In genomic region chr5:96067902-96068614, GRCh38 we compare ENCODE assay signal across 8 cellular contexts.
A peak's percentile ranks its signal among the peaks of the same experiment; 100 is the strongest.
DNase-seq lines count a peak whose midpoint lies in the region; ATAC-seq and TF ChIP-seq lines count a peak whose summit lies in the region.

No MANE protein-coding gene starts in this region.

- POLR2A ChIA-PET in HEK293 (lab: Yijun Ruan, JAX): no interaction called here

- no peaks in the 10 kb centered on the region for H3K9me3 ChIP-seq in HEK293 (ENCODE audit: control insufficient read depth, insufficient read depth, low read depth, low read length)

- H3K27ac ChIP-seq in HEK293 (ENCODE audit: extremely low read depth, low read depth, low read length): no peak overlapping the region

- H3K4me3 Mint-ChIP-seq in activated T-cell treated with anti-CD3 and anti-CD28 coated beads, Interleukin-2, amount 50 U/mL, for 72 hours: peak overlapping the region; percentile 32 to 52

- no peaks in the 10 kb centered on the region for H3K36me3 ChIP-seq in HEK293 (ENCODE audit: control insufficient read depth in 2 of 2, insufficient read depth in 1 of 2, low read length in 2 of 2)

- TF ChIP-seq CTCF in HEK293 (tag by site-specific recombination; IDR thresholded peaks at IDR 0.05): no peak

- no peaks in the 10 kb centered on the region for H3K9me3 Mint-ChIP-seq in activated T-cell treated with anti-CD3 and anti-CD28 coated beads, Interleukin-2, amount 50 U/mL, for 72 hours

- no peaks in the 10 kb centered on the region for H3K27me3 Mint-ChIP-seq in activated T-cell treated with anti-CD3 and anti-CD28 coated beads, Interleukin-2, amount 50 U/mL, for 72 hours (ENCODE audit: low read depth)

- DNase-seq in AG08395 (ENCODE audit: low spot score): peak; percentile 82
- peak in 1 of 2 donors; percentile 15 for DNase-seq in activated T-cell treated with anti-CD3 and anti-CD28 coated beads, Interleukin-2, amount 50 U/mL, for 72 hours
- peak; percentile 98 for DNase-seq in kidney glomerular epithelial cell (lab: John Stamatoyannopoulos, UW)
- DNase-seq in NCI-H146 (lab: John Stamatoyannopoulos, UW): no peak
- DNase-seq in Kasumi-1 (lab: John Stamatoyannopoulos, UW): no peak
- no peak for DNase-seq in activated gamma-delta T cell (lab: John Stamatoyannopoulos, UW)

- no peaks in the 10 kb centered on the region for H3K36me3 Mint-ChIP-seq in activated T-cell treated with anti-CD3 and anti-CD28 coated beads, Interleukin-2, amount 50 U/mL, for 72 hours (ENCODE audit: insufficient read depth in 2 of 2)

- H3K4me1 ChIP-seq in HEK293 (ENCODE audit: control insufficient read depth, insufficient read depth, low read length): peaks cover 9% of the 10 kb centered on the region

- CTCF ChIA-PET in HEK293 (lab: Yijun Ruan, JAX): interaction anchor here (0.6 to 0.7 kb wide), 2 partner anchors 132 to 1076 kb away, joined by 3 to 5 read pairs; no protein-coding TSS in a partner anchor

- H3K27ac Mint-ChIP-seq in activated T-cell treated with anti-CD3 and anti-CD28 coated beads, Interleukin-2, amount 50 U/mL, for 72 hours: peak overlapping the region; percentile 32

- no peak overlapping the region for H3K4me3 ChIP-seq in HEK293 (ENCODE audit: low read depth, low read length)

- H3K4me1 Mint-ChIP-seq in activated T-cell treated with anti-CD3 and anti-CD28 coated beads, Interleukin-2, amount 50 U/mL, for 72 hours (ENCODE audit: low read depth): peaks cover 65% of the 10 kb centered on the region

- peak; percentile 60 to 69 for ATAC-seq in activated T-cell treated with anti-CD3 and anti-CD28 coated beads, Interleukin-2, amount 50 U/mL, for 72 hours (replicated peaks in 1 of 2)
- ATAC-seq in GM19452 (IDR thresholded peaks at IDR 0.05; ENCODE audit: unreplicated experiment): no peak

TF ChIP-seq in HEK293, 187 proteins besides CTCF, POLR2A, EP300 and RAD21 (continues in another document):
- no peak for TF ChIP-seq ZNF660 (tag by site-specific recombination; IDR thresholded peaks at IDR 0.05)
- no peak for TF ChIP-seq ZNF707 (tag by site-specific recombination; IDR thresholded peaks at IDR 0.05)
- no peak for TF ChIP-seq ZNF266 (tag by site-specific recombination; IDR thresholded peaks at IDR 0.05; ENCODE audit: low read depth)
- TF ChIP-seq SP2 (tag by site-specific recombination; IDR thresholded peaks at IDR 0.05): no peak
- TF ChIP-seq ZFP69B (tag by site-specific recombination; IDR thresholded peaks at IDR 0.05): no peak
- TF ChIP-seq ZNF335 (tag by site-specific recombination; conservative IDR thresholded peaks at IDR 0.05): peak; percentile 44; the same call in 1 of the 2 replicates
- no peak for TF ChIP-seq ZBTB6 (tag by site-specific recombination; IDR thresholded peaks at IDR 0.05)
- TF ChIP-seq ZNF777 (tag by site-specific recombination; IDR thresholded peaks at IDR 0.05; ENCODE audit: borderline replicate concordance): no peak
- peak; percentile 59; the same call in 1 of the 2 replicates for TF ChIP-seq ZNF362 (tag by site-specific recombination; IDR thresholded peaks at IDR 0.05)
- no peak for TF ChIP-seq ELK4 (IDR thresholded peaks at IDR 0.05; ENCODE audit: borderline replicate concordance, low read depth, low read length)
- TF ChIP-seq ZNF214 (tag by site-specific recombination; IDR thresholded peaks at IDR 0.05; ENCODE audit: borderline replicate concordance): no peak
- TF ChIP-seq ZNF792 (tag by site-specific recombination; IDR thresholded peaks at IDR 0.05): no peak
- TF ChIP-seq SP7 (tag by site-specific recombination; IDR thresholded peaks at IDR 0.05): 0 out of 2 replicates have a peak, but pooled peaks have one; percentile 18
- peak; percentile 43; the same call in 1 of the 2 replicates for TF ChIP-seq ZNF600 (tag by site-specific recombination; IDR thresholded peaks at IDR 0.05)
- TF ChIP-seq KLF17 (tag by site-specific recombination; IDR thresholded peaks at IDR 0.05): no peak
- TF ChIP-seq ZNF366 (tag by site-specific recombination; conservative IDR thresholded peaks at IDR 0.05): peak; percentile 46; the same call in 1 of the 2 replicates
- no peak for TF ChIP-seq MYNN (tag by site-specific recombination; IDR thresholded peaks at IDR 0.05; ENCODE audit: borderline replicate concordance)
- TF ChIP-seq EGR2 (tag by site-specific recombination; IDR thresholded peaks at IDR 0.05; ENCODE audit: low read depth): peak; percentile 54; the same call in 1 of the 2 replicates
- TF ChIP-seq PRDM1 (tag by site-specific recombination; IDR thresholded peaks at IDR 0.05): peak; percentile 75
- TF ChIP-seq ZNF280C (tag by site-specific recombination; IDR thresholded peaks at IDR 0.05): no peak
- no peak for TF ChIP-seq ZNF112 (tag by site-specific recombination; IDR thresholded peaks at IDR 0.05)
- TF ChIP-seq ZNF48 (tag by site-specific recombination; IDR thresholded peaks at IDR 0.05): no peak
- TF ChIP-seq ZFHX2 (tag by site-specific recombination; conservative IDR thresholded peaks at IDR 0.05): peak; percentile 79
- TF ChIP-seq ZBTB7A (tag by site-specific recombination; IDR thresholded peaks at IDR 0.05; ENCODE audit: low read depth): no peak
- TF ChIP-seq ZNF580 (tag by site-specific recombination; IDR thresholded peaks at IDR 0.05): no peak
- TF ChIP-seq ZNF114 (tag by site-specific recombination; IDR thresholded peaks at IDR 0.05): no peak

Comparison
In these comparisons a context has a peak if more than half of its experiments do, and no peak if none do; other contexts are left out.
1. DNase-seq: peak in AG08395 (single experiment) and kidney glomerular epithelial cell (single experiment); none in NCI-H146 (single experiment), Kasumi-1 (0 of 2) and activated gamma-delta T cell (single experiment).